Comparison of ENCODE assay signal across 9 cellular contexts in genomic region chr11:5727691-5728090, GRCh38. TPM values are rescaled to one million over a fixed set of nuclear protein-coding genes. Genes with fewer than 3 reads are reported as not detected.
"Had no signal": no experiment of that assay in that cellular context is flagged by ENCODE, and none has a peak within 500 bp of the region (broad histone marks: within the 10 kb centered on the region; RNA-seq: fewer than 3 reads in every experiment).

No MANE protein-coding gene starts in this region.

- FAIRE-seq: G401.6, GM12878, GM12891, GM12892, GM18507, GM19239 had no signal

- DNase-seq: GDM1, GF-D8 had no signal

- ATAC-seq: GM12878 had no signal

- H3K4me3 ChIP-seq: GM12878 had no signal

RNA-seq across cellular contexts. Expression of gene OR56B1, which starts 8.6 kb away (rescaled TPM):
- total RNA-seq: G401 had no signal

RNA-seq across cellular contexts. Expression of gene OR52N4, which starts 26.4 kb away (rescaled TPM):
- total RNA-seq: G401 had no signal

RNA-seq across cellular contexts. Expression of gene OR52N5, which starts 55.5 kb away (rescaled TPM):
- total RNA-seq: G401, GM12878 had no signal
- polyA plus RNA-seq: GM12878 had no signal
